Comparison of ENCODE assay signal across 25 cellular contexts in genomic region chr2:108929896-108930425, GRCh38. TPM values are rescaled to one million over a fixed set of nuclear protein-coding genes. Genes with fewer than 3 reads are reported as not detected.
"Had no signal": no experiment of that assay in that cellular context is flagged by ENCODE, and none has a peak within 500 bp of the region (broad histone marks: within the 10 kb centered on the region; RNA-seq: fewer than 3 reads in every experiment).

No MANE protein-coding gene starts in this region.

- DNase-seq: KBM-7; MG63; NCI-H1092; NCI-H1105 treated with DMSO at 0.1 percent for 48 hours; NCI-H1436; NCI-H187; NCI-H2029; NCI-H2081 treated with DMSO at 0.1 percent for 48 hours; NCI-H2171; NCI-H226; NCI-H446; NCI-H510A; NCI-H524 treated with DMSO at 0.1 percent for 48 hours; NCI-H69; NCI-H774; NK-92 treated with Interleukin-12 subunit alpha and Interleukin-12 subunit beta, amount 100 ng/mL, for 24 hours; PC-3; SHP77 treated with DMSO at 0.1 percent for 48 hours; SJCRH30 had no signal

- ATAC-seq: Panc1, PC-3, SK-N-SH treated with all-trans-retinoic acid at 6 μM for 48 hours had no signal

- FAIRE-seq: HTR-8/SVneo had no signal

- H3K36me3 ChIP-seq: MG63, SJCRH30 had no signal

- H3K27me3 ChIP-seq: MG63, SJCRH30 had no signal

- H3K27ac ChIP-seq: HL-60, RWPE1, SJCRH30 had no signal

- H3K4me3 ChIP-seq: MG63, SJCRH30 had no signal

- H3K9me3 ChIP-seq: MG63, SJCRH30 had no signal

RNA-seq across cellular contexts. Expression of gene EDAR, which starts 59.1 kb away (rescaled TPM):
- total RNA-seq: OCI-LY7, SJCRH30 had no signal
